21 cellular contexts compared by ENCODE assay signal in the genomic region with DNA sequence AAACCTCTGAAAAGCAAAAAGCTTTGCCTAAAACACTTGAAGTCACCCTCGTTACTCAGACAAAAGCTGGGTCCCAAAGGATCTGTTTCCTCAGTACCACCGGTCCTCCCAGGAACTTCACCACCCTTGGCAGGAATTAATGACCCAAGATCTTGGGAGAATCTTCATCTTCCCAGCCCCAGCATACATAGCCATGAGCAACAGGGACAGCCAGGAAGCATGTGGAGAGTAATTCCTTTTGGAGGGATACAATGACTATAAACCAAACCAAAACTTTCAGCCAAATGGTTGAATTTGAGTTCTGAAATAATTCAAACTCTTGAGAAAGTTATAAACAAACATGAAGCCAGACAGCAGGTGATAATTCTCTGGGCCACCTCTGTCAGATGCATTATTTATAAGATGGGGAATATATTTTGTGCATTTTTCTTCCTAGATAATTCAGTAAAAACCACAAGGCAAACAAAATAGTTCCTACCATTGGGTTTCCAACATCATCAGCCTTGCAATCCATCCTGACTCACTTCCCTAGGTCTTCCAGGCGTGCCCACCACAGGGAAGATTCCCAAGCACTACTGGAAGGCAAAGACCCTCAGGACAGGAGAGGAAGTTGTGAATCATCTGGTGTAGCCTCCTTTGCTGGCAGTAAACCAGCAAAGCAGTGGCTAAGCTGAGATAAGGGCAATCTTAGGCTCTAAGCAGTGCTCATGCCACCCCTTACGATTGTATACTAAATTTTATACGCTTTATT.
DNase-seq lines count a peak whose midpoint lies in the region; ATAC-seq and TF ChIP-seq lines count a peak whose summit lies in the region.
"Had no signal": no experiment of that assay in that cellular context is flagged by ENCODE, and none has a peak within 500 bp of the region (broad histone marks: within the 10 kb centered on the region; RNA-seq: fewer than 3 reads in every experiment).

No MANE protein-coding gene starts in this region.

- in situ Hi-C loops in GM23248 (cut with MboI), result no loop called here

- H3K79me2 ChIP-seq in GM23248 (ENCODE audit: insufficient read depth), result no peaks in the 10 kb centered on the region

- H3K4me2 ChIP-seq in GM23248 (ENCODE audit: unreplicated experiment), result no peak overlapping the region

- no peaks in the 10 kb centered on the region for H3K9me3 Mint-ChIP-seq in stimulated activated naive B cell treated with anti-CD40 and anti-IgM and Interleukin-4, amounts not matched to agents 10 μg/mL and 1 μg/mL and 100 μg/mL, for 72 hours
- H3K9me3 Mint-ChIP-seq: activated B cell treated with CpG ODN at 0.5 μM for 24 hours; stimulated activated effector memory CD8-positive, alpha-beta T cell treated with anti-CD3 and anti-CD28 coated beads, Interleukin-12 subunit alpha, Interleukin-12 subunit beta, amount 100 ng/mL, for 72 hours had no signal

- no peaks in the 10 kb centered on the region for H3K4me1 Mint-ChIP-seq in stimulated activated naive B cell treated with anti-CD40 and anti-IgM and Interleukin-4, amounts not matched to agents 10 μg/mL and 1 μg/mL and 100 μg/mL, for 72 hours
- H3K4me1 Mint-ChIP-seq: activated B cell treated with CpG ODN at 0.5 μM for 24 hours; stimulated activated effector memory CD8-positive, alpha-beta T cell treated with anti-CD3 and anti-CD28 coated beads, Interleukin-12 subunit alpha, Interleukin-12 subunit beta, amount 100 ng/mL, for 72 hours had no signal

- H3K4me3 Mint-ChIP-seq in stimulated activated naive B cell treated with anti-CD40 and anti-IgM and Interleukin-4, amounts not matched to agents 10 μg/mL and 1 μg/mL and 100 μg/mL, for 72 hours, result no peak overlapping the region
- H3K4me3 Mint-ChIP-seq: activated B cell treated with CpG ODN at 0.5 μM for 24 hours; stimulated activated effector memory CD8-positive, alpha-beta T cell treated with anti-CD3 and anti-CD28 coated beads, Interleukin-12 subunit alpha, Interleukin-12 subunit beta, amount 100 ng/mL, for 72 hours had no signal

- WGBS in GM23248 (ENCODE audit: low coverage in 1 of 2, low lambda C conversion rate in 2 of 2, missing lambda C conversion rate in 2 of 2), 2 experiments, result 50 to 56% methylated on average over 5 of the region's 5 CpGs

- no peak overlapping the region for H3K9ac ChIP-seq in GM23248

- H3K9me3 ChIP-seq in GM23248 (ENCODE audit: low read depth), result no peaks in the 10 kb centered on the region
- no peaks in the 10 kb centered on the region for H3K9me3 ChIP-seq in RWPE2 (ENCODE audit: severe bottlenecking)

- H3K36me3 Mint-ChIP-seq in stimulated activated naive B cell treated with anti-CD40 and anti-IgM and Interleukin-4, amounts not matched to agents 10 μg/mL and 1 μg/mL and 100 μg/mL, for 72 hours, result no peaks in the 10 kb centered on the region
- H3K36me3 Mint-ChIP-seq: stimulated activated effector memory CD8-positive, alpha-beta T cell treated with anti-CD3 and anti-CD28 coated beads, Interleukin-12 subunit alpha, Interleukin-12 subunit beta, amount 100 ng/mL, for 72 hours had no signal

- H3K36me3 ChIP-seq in GM23248 (ENCODE audit: low read depth), result no peaks in the 10 kb centered on the region
- no peaks in the 10 kb centered on the region for H3K36me3 ChIP-seq in RWPE2 (ENCODE audit: low read depth)
- H3K36me3 ChIP-seq: cardiac muscle cell had no signal

- H4K20me1 ChIP-seq in GM23248 (ENCODE audit: insufficient read depth), result no peaks in the 10 kb centered on the region

- no peak overlapping the region for H3K27ac ChIP-seq in GM23248
- H3K27ac ChIP-seq in RWPE2 (ENCODE audit: poor library complexity, severe bottlenecking), result peak overlapping the region; percentile 49
- H3K27ac ChIP-seq: cardiac muscle cell, HL-60 had no signal

- H3K27ac Mint-ChIP-seq in stimulated activated naive B cell treated with anti-CD40 and anti-IgM and Interleukin-4, amounts not matched to agents 10 μg/mL and 1 μg/mL and 100 μg/mL, for 72 hours, result no peak overlapping the region
- H3K27ac Mint-ChIP-seq: activated B cell treated with CpG ODN at 0.5 μM for 24 hours; stimulated activated effector memory CD8-positive, alpha-beta T cell treated with anti-CD3 and anti-CD28 coated beads, Interleukin-12 subunit alpha, Interleukin-12 subunit beta, amount 100 ng/mL, for 72 hours had no signal

- DNase-seq in GM23248 (peak; percentile 68), RWPE2 (ENCODE audit: low spot score) (no peak), epithelial cell of esophagus (ENCODE audit: low read depth) (peak; percentile 75), renal cortical epithelial cell (ENCODE audit: low read depth) (peak; percentile 22), pons (ENCODE audit: low spot score) (no peak), ureter (ENCODE audit: low spot score) (no peak)
- no peak for DNase-seq in stimulated activated naive B cell treated with anti-CD40 and anti-IgM and Interleukin-4, amounts not matched to agents 10 μg/mL and 1 μg/mL and 100 μg/mL, for 72 hours
- DNase-seq: activated B cell treated with CpG ODN at 0.5 μM for 24 hours; activated naive CD4-positive, alpha-beta T cell treated with Interleukin-2 at 50 U/mL for 16 hours; C1 segment of cervical spinal cord; DMS79; kidney; NCI-H1930; NCI-H69; nucleus accumbens; trophoblast cell had no signal

- H3K27me3 Mint-ChIP-seq in stimulated activated naive B cell treated with anti-CD40 and anti-IgM and Interleukin-4, amounts not matched to agents 10 μg/mL and 1 μg/mL and 100 μg/mL, for 72 hours, result peaks cover 23 to 30% of the 10 kb centered on the region in 2 donors

- no peak for TF ChIP-seq CTCF in RWPE2 (IDR thresholded peaks at IDR 0.05; ENCODE audit: poor library complexity, severe bottlenecking)
- TF ChIP-seq CTCF in epithelial cell of esophagus (IDR thresholded peaks at IDR 0.05; ENCODE audit: insufficient read depth, low read depth, low read length, missing control alignments), result no peak

- H3F3A ChIP-seq in GM23248 (ENCODE audit: insufficient read depth), result peaks cover 6% of the 10 kb centered on the region; the same call in 1 of the 2 replicates

- H3K9me2 ChIP-seq in GM23248 (ENCODE audit: insufficient read depth), result no peaks in the 10 kb centered on the region

- H3K4me1 ChIP-seq in GM23248 (ENCODE audit: insufficient read depth) (peaks cover 26% of the 10 kb centered on the region), RWPE2 (ENCODE audit: insufficient read depth, poor library complexity, severe bottlenecking) (peaks cover 19% of the 10 kb centered on the region)

- peak; percentile 81 for ATAC-seq in RWPE2 (ENCODE audit: low read depth)
- no peak for ATAC-seq in GM21737 (IDR thresholded peaks at IDR 0.05; ENCODE audit: unreplicated experiment)
- ATAC-seq in stimulated activated naive B cell treated with anti-CD40 and anti-IgM and Interleukin-4, amounts not matched to agents 10 μg/mL and 1 μg/mL and 100 μg/mL, for 72 hours (replicated peaks), result no peak
- ATAC-seq: Panc1; stimulated activated effector memory CD8-positive, alpha-beta T cell treated with anti-CD3 and anti-CD28 coated beads, Interleukin-12 subunit alpha, Interleukin-12 subunit beta, amount 100 ng/mL, for 72 hours had no signal

- H3K4me3 ChIP-seq in GM23248 (no peak overlapping the region), RWPE2 (ENCODE audit: severe bottlenecking) (no peak overlapping the region), epithelial cell of esophagus (ENCODE audit: low read length) (no peak overlapping the region)
- H3K4me3 ChIP-seq: cardiac muscle cell had no signal

- peaks cover 10% of the 10 kb centered on the region; the same call in 1 of the 2 replicates for H3K27me3 ChIP-seq in GM23248 (replicated peaks; ENCODE audit: insufficient read depth)
- H3K27me3 ChIP-seq in RWPE2 (ENCODE audit: insufficient read depth, poor library complexity, severe bottlenecking), result no peaks in the 10 kb centered on the region
- H3K27me3 ChIP-seq: cardiac muscle cell had no signal

- no peak overlapping the region for H2AFZ ChIP-seq in GM23248

Comparison
In these comparisons a context has a peak if more than half of its experiments do, and no peak if none do; other contexts are left out.
1. DNase-seq: peak in GM23248 (single experiment), epithelial cell of esophagus (single experiment) and renal cortical epithelial cell (single experiment); none in RWPE2 (single experiment), pons (single experiment), stimulated activated naive B cell treated with anti-CD40 and anti-IgM and Interleukin-4, amounts not matched to agents 10 μg/mL and 1 μg/mL and 100 μg/mL, for 72 hours (single experiment) and ureter (single experiment).